ENCODE assay signal across 15 cellular contexts in the genomic region with DNA sequence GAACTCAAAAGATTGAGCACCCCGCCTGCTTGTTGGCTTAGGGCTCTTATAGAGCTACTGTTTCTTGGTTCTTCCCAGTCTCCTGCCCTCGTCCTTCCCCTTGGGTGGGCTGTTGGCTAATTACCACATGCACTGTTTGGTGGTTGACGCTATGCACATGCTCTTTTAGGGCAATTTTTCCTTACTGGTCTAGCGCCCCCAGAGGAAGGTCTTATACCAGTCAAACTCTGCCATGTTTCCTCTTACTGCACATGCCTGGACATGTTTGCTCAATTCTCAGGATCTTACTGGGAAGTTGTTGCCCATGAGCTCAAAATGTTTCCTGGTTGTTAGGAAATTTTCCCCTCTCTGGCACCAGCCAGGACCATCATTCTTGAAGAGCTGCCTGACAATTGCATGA.
A peak's percentile ranks its signal among the peaks of the same experiment; 100 is the strongest.
DNase-seq lines count a peak whose midpoint lies in the region; ATAC-seq and TF ChIP-seq lines count a peak whose summit lies in the region.
"Had no signal": no experiment of that assay in that cellular context is flagged by ENCODE, and none has a peak within 500 bp of the region (broad histone marks: within the 10 kb centered on the region; RNA-seq: fewer than 3 reads in every experiment).

No MANE protein-coding gene starts in this region.

- no peaks in the 10 kb centered on the region for H3K36me3 Mint-ChIP-seq in activated CD8-positive, alpha-beta T cell treated with anti-CD3 and anti-CD28 coated beads for 36 hours (ENCODE audit: low read depth)
- H3K36me3 Mint-ChIP-seq in activated CD8-positive, alpha-beta T cell treated with anti-CD3 and anti-CD28 coated beads, Interleukin-2, amount 10 ng/mL, durations not matched to agents 7 days and 5 days (ENCODE audit: low read depth) = peaks cover 3% of the 10 kb centered on the region
- H3K36me3 Mint-ChIP-seq in neural crest cell (ENCODE audit: low read depth) = peaks cover 7% of the 10 kb centered on the region

- H3K27me3 Mint-ChIP-seq in activated CD8-positive, alpha-beta T cell treated with anti-CD3 and anti-CD28 coated beads for 36 hours = peaks cover 11% of the 10 kb centered on the region
- H3K27me3 Mint-ChIP-seq in activated CD8-positive, alpha-beta T cell treated with anti-CD3 and anti-CD28 coated beads, Interleukin-2, amount 10 ng/mL, durations not matched to agents 7 days and 5 days (ENCODE audit: low read depth) = peaks cover 4% of the 10 kb centered on the region
- no peaks in the 10 kb centered on the region for H3K27me3 Mint-ChIP-seq in neural crest cell (ENCODE audit: low read depth)

- no peak overlapping the region for H3K4me3 ChIP-seq in WI38 (ENCODE audit: low read depth, low read length)
- H3K4me3 ChIP-seq: BLaER1, esophagus squamous epithelium had no signal

- POLR2A ChIA-PET in activated CD8-positive, alpha-beta T cell treated with anti-CD3 and anti-CD28 coated beads for 36 hours (lab: Charles Lee) = no interaction called here
- POLR2A ChIA-PET in activated CD8-positive, alpha-beta T cell treated with anti-CD3 and anti-CD28 coated beads, Interleukin-2, amount 10 ng/mL, durations not matched to agents 7 days and 5 days (lab: Charles Lee) = no interaction called here

- ATAC-seq in activated CD8-positive, alpha-beta T cell treated with anti-CD3 and anti-CD28 coated beads for 36 hours = no peak
- ATAC-seq in activated CD8-positive, alpha-beta T cell treated with anti-CD3 and anti-CD28 coated beads, Interleukin-2, amount 10 ng/mL, durations not matched to agents 7 days and 5 days = no peak
- ATAC-seq: T-helper 17 cell had no signal

- H3K4me3 Mint-ChIP-seq in activated CD8-positive, alpha-beta T cell treated with anti-CD3 and anti-CD28 coated beads for 36 hours = no peak overlapping the region
- no peak overlapping the region for H3K4me3 Mint-ChIP-seq in activated CD8-positive, alpha-beta T cell treated with anti-CD3 and anti-CD28 coated beads, Interleukin-2, amount 10 ng/mL, durations not matched to agents 7 days and 5 days
- H3K4me3 Mint-ChIP-seq in neural crest cell = no peak overlapping the region
- H3K4me3 Mint-ChIP-seq: nephron, T-helper 17 cell had no signal

- in situ Hi-C loops in KBM-7 (cut with MboI; ENCODE audit: low pct_unique_long_range_greater_than_20kb, low sequenced_read_pairs) = no loop called here

- CTCF ChIA-PET in activated CD8-positive, alpha-beta T cell treated with anti-CD3 and anti-CD28 coated beads for 36 hours (lab: Charles Lee) = interaction anchor here (0.9 to 1.0 kb wide), 2 partner anchors 13 to 318 kb away, joined by 3 read pairs; no protein-coding TSS in a partner anchor
- CTCF ChIA-PET in activated CD8-positive, alpha-beta T cell treated with anti-CD3 and anti-CD28 coated beads, Interleukin-2, amount 10 ng/mL, durations not matched to agents 7 days and 5 days (lab: Charles Lee) = interaction anchor here (0.7 kb wide), 1 partner anchor 23 kb away, joined by 3 read pairs; no protein-coding TSS in a partner anchor

- H3K27ac Mint-ChIP-seq in activated CD8-positive, alpha-beta T cell treated with anti-CD3 and anti-CD28 coated beads for 36 hours = peak overlapping the region; percentile 60
- no peak overlapping the region for H3K27ac Mint-ChIP-seq in activated CD8-positive, alpha-beta T cell treated with anti-CD3 and anti-CD28 coated beads, Interleukin-2, amount 10 ng/mL, durations not matched to agents 7 days and 5 days
- no peak overlapping the region for H3K27ac Mint-ChIP-seq in neural crest cell (ENCODE audit: unreplicated experiment)
- H3K27ac Mint-ChIP-seq: nephron, T-helper 17 cell had no signal

- no peaks in the 10 kb centered on the region for H3K9me3 Mint-ChIP-seq in activated CD8-positive, alpha-beta T cell treated with anti-CD3 and anti-CD28 coated beads for 36 hours
- H3K9me3 Mint-ChIP-seq in activated CD8-positive, alpha-beta T cell treated with anti-CD3 and anti-CD28 coated beads, Interleukin-2, amount 10 ng/mL, durations not matched to agents 7 days and 5 days (ENCODE audit: insufficient read depth) = no peaks in the 10 kb centered on the region
- H3K9me3 Mint-ChIP-seq in neural crest cell = peaks cover 15% of the 10 kb centered on the region

- intact Hi-C loops in activated CD8-positive, alpha-beta T cell treated with anti-CD3 and anti-CD28 coated beads for 36 hours (cut with micrococcal nuclease) = no loop called here

- DNase-seq in activated CD8-positive, alpha-beta T cell treated with anti-CD3 and anti-CD28 coated beads for 36 hours = peak; percentile 8
- no peak for DNase-seq in activated CD8-positive, alpha-beta T cell treated with anti-CD3 and anti-CD28 coated beads, Interleukin-2, amount 10 ng/mL, durations not matched to agents 7 days and 5 days
- DNase-seq in KBM-7 (peak; percentile 69), neural crest cell (ENCODE audit: low read depth, low spot score) (no peak), DMS153 treated with DMSO at 0.1 percent for 48 hours (lab: John Stamatoyannopoulos, UW; ENCODE audit: unreplicated experiment) (no peak), NCI-H2196 treated with DMSO at 0.1 percent for 48 hours (lab: John Stamatoyannopoulos, UW; ENCODE audit: unreplicated experiment) (no peak)
- no peak for DNase-seq in activated CD4-positive, CD25-positive, alpha-beta regulatory T cell treated with anti-CD3 and anti-CD28 coated beads, Interleukin-2, amount 50 U/mL, for 72 hours
- DNase-seq: amygdala, esophagus squamous epithelium, kidney, NCI-H2171, T-helper 17 cell had no signal

- no peak for TF ChIP-seq CTCF in activated CD8-positive, alpha-beta T cell treated with anti-CD3 and anti-CD28 coated beads for 36 hours (IDR thresholded peaks at IDR 0.05)
- TF ChIP-seq CTCF in WI38 (IDR thresholded peaks at IDR 0.05; ENCODE audit: low read depth, low read length) (peak; percentile 32; the same call in 1 of the 2 replicates), neural crest cell (conservative IDR thresholded peaks at IDR 0.05) (peak; percentile 37)

- H3K4me1 Mint-ChIP-seq in activated CD8-positive, alpha-beta T cell treated with anti-CD3 and anti-CD28 coated beads for 36 hours (ENCODE audit: low read depth) = no peaks in the 10 kb centered on the region
- no peaks in the 10 kb centered on the region for H3K4me1 Mint-ChIP-seq in activated CD8-positive, alpha-beta T cell treated with anti-CD3 and anti-CD28 coated beads, Interleukin-2, amount 10 ng/mL, durations not matched to agents 7 days and 5 days (ENCODE audit: low read depth)
- H3K4me1 Mint-ChIP-seq in neural crest cell = peaks cover 3% of the 10 kb centered on the region
- H3K4me1 Mint-ChIP-seq: T-helper 17 cell had no signal

Comparison
In these comparisons a context has a peak if more than half of its experiments do, and no peak if none do; other contexts are left out.
1. DNase-seq: peak in activated CD8-positive, alpha-beta T cell treated with anti-CD3 and anti-CD28 coated beads for 36 hours (single experiment) and KBM-7 (single experiment); none in activated CD8-positive, alpha-beta T cell treated with anti-CD3 and anti-CD28 coated beads, Interleukin-2, amount 10 ng/mL, durations not matched to agents 7 days and 5 days (single experiment), neural crest cell (single experiment), DMS153 treated with DMSO at 0.1 percent for 48 hours (single experiment), NCI-H2196 treated with DMSO at 0.1 percent for 48 hours (single experiment) and activated CD4-positive, CD25-positive, alpha-beta regulatory T cell treated with anti-CD3 and anti-CD28 coated beads, Interleukin-2, amount 50 U/mL, for 72 hours (single experiment).